In genomic region chr12:14396071-14396470, GRCh38 we compare ENCODE assay signal across 7 cellular contexts. TPM values are rescaled to one million over a fixed set of nuclear protein-coding genes. Genes with fewer than 3 reads are reported as not detected.
DNase-seq lines count a peak whose midpoint lies in the region; ATAC-seq and TF ChIP-seq lines count a peak whose summit lies in the region.

No MANE protein-coding gene starts in this region.

- DNase-seq in activated CD4-positive, alpha-beta memory T cell treated with anti-CD3 and anti-CD28 coated beads for 36 hours = no peak
- DNase-seq in smooth muscle cell (lab: John Stamatoyannopoulos, UW; ENCODE audit: unreplicated experiment) (no peak), ACHN (no peak), HCEC 1CT (no peak), medulla oblongata (ENCODE audit: extremely low spot score) (no peak)

- in situ Hi-C loops in ACHN (cut with HindIII; ENCODE audit: low pct_ligation_motif_present, low pct_unique_long_range_greater_than_20kb, low sequenced_read_pairs) = no loop called here

- no peaks in the 10 kb centered on the region for H3K9me3 ChIP-seq in smooth muscle cell (replicated peaks; ENCODE audit: low read depth)

- intact Hi-C loops in activated CD4-positive, alpha-beta memory T cell treated with anti-CD3 and anti-CD28 coated beads for 36 hours (cut with micrococcal nuclease) = loop anchor here (1.0 to 5.0 kb wide), 2 partner anchors 20 to 1674 kb away; no protein-coding TSS in a partner anchor

- peaks cover 14% of the 10 kb centered on the region for H4K20me1 ChIP-seq in smooth muscle cell (ENCODE audit: low read depth)

- no peaks in the 10 kb centered on the region for H3K36me3 ChIP-seq in smooth muscle cell (ENCODE audit: low read depth)

- H2AFZ ChIP-seq in smooth muscle cell (ENCODE audit: low read depth) = no peak overlapping the region

- WGBS in smooth muscle cell (ENCODE audit: low lambda C conversion rate) = 39% methylated on average over 1 of the region's 1 CpG

- no peaks in the 10 kb centered on the region for H3K27me3 ChIP-seq in smooth muscle cell (ENCODE audit: low read depth)

- peaks cover 14% of the 10 kb centered on the region for H3F3A ChIP-seq in smooth muscle cell (ENCODE audit: low read depth)

- H3K36me3 Mint-ChIP-seq in activated CD4-positive, alpha-beta memory T cell treated with anti-CD3 and anti-CD28 coated beads for 36 hours = peaks cover 33% of the 10 kb centered on the region

- H3K4me3 Mint-ChIP-seq in activated CD4-positive, alpha-beta memory T cell treated with anti-CD3 and anti-CD28 coated beads for 36 hours = peak overlapping the region; percentile 70

- CTCF ChIA-PET in activated CD4-positive, alpha-beta memory T cell treated with anti-CD3 and anti-CD28 coated beads for 36 hours (lab: Charles Lee) = interaction anchor here (0.6 to 3.0 kb wide), 5 partner anchors 11 to 212 kb away, joined by 3 to 43 read pairs (median 4); partner anchors contain the start of gene ATF7IP

- H3K27ac ChIP-seq in smooth muscle cell (ENCODE audit: low read depth) = peak overlapping the region; percentile 51

- H3K27ac Mint-ChIP-seq in activated CD4-positive, alpha-beta memory T cell treated with anti-CD3 and anti-CD28 coated beads for 36 hours = peak overlapping the region; percentile 89

- no peak for TF ChIP-seq CTCF in smooth muscle cell (IDR thresholded peaks at IDR 0.05; ENCODE audit: borderline replicate concordance, insufficient read depth, poor library complexity, severe bottlenecking)

- peak overlapping the region; percentile 78 for H3K4me2 ChIP-seq in smooth muscle cell

- ATAC-seq in GM19043 (IDR thresholded peaks at IDR 0.05; ENCODE audit: low read depth, unreplicated experiment) = peak; percentile 64
- ATAC-seq in HG02852 (IDR thresholded peaks at IDR 0.05; ENCODE audit: unreplicated experiment) = peak; percentile 54

- H3K4me1 ChIP-seq in smooth muscle cell (ENCODE audit: low read depth) = peaks cover 47% of the 10 kb centered on the region

- H3K9ac ChIP-seq in smooth muscle cell (ENCODE audit: low read depth) = no peak overlapping the region

- H3K4me1 Mint-ChIP-seq in activated CD4-positive, alpha-beta memory T cell treated with anti-CD3 and anti-CD28 coated beads for 36 hours (ENCODE audit: low read depth) = peaks cover 81% of the 10 kb centered on the region

- POLR2A ChIA-PET in activated CD4-positive, alpha-beta memory T cell treated with anti-CD3 and anti-CD28 coated beads for 36 hours (lab: Charles Lee) = interaction anchor here (0.6 to 3.0 kb wide), 6 partner anchors 10 to 374 kb away, joined by 3 to 44 read pairs (median 4); no protein-coding TSS in a partner anchor

- peaks cover 7% of the 10 kb centered on the region for H3K9me3 Mint-ChIP-seq in activated CD4-positive, alpha-beta memory T cell treated with anti-CD3 and anti-CD28 coated beads for 36 hours

- H3K4me3 ChIP-seq in smooth muscle cell = peak overlapping the region; percentile 11

- H3K27me3 Mint-ChIP-seq in activated CD4-positive, alpha-beta memory T cell treated with anti-CD3 and anti-CD28 coated beads for 36 hours = no peaks in the 10 kb centered on the region

- H3K79me2 ChIP-seq in smooth muscle cell (ENCODE audit: low read depth) = peaks cover 96% of the 10 kb centered on the region

RNA-seq across cellular contexts. Expression of gene ATF7IP, which starts 30.6 kb away (rescaled TPM):
- total RNA-seq in activated CD4-positive, alpha-beta memory T cell treated with anti-CD3 and anti-CD28 coated beads for 36 hours = 10 to 100 TPM; 93.0 to 94.1 TPM
- 66.8 and 74.6 TPM in 2 replicates for total RNA-seq in smooth muscle cell
- polyA plus RNA-seq in smooth muscle cell = 27.5 and 32.3 TPM in 2 replicates
